ENCODE assay signal across 21 cellular contexts in genomic region chr2:120367649-120368048, GRCh38. TPM values are rescaled to one million over a fixed set of nuclear protein-coding genes. Genes with fewer than 3 reads are reported as not detected.
A peak's percentile ranks its signal among the peaks of the same experiment; 100 is the strongest.
DNase-seq lines count a peak whose midpoint lies in the region; ATAC-seq and TF ChIP-seq lines count a peak whose summit lies in the region.
"Had no signal": no experiment of that assay in that cellular context is flagged by ENCODE, and none has a peak within 500 bp of the region (broad histone marks: within the 10 kb centered on the region; RNA-seq: fewer than 3 reads in every experiment).

No MANE protein-coding gene starts in this region.

- peak overlapping the region; percentile 89 for H4K91ac ChIP-seq in neuronal stem cell (ENCODE audit: low read depth, low read length, poor library complexity)

- H3K4ac ChIP-seq in neuronal stem cell (ENCODE audit: low read length): no peak overlapping the region

- no peak overlapping the region for H2BK12ac ChIP-seq in neuronal stem cell (ENCODE audit: low read length)

- ATAC-seq in HG02885 (IDR thresholded peaks at IDR 0.05; ENCODE audit: poor library complexity, unreplicated experiment) (no peak), gastrocnemius medialis (no peak)
- ATAC-seq: body of pancreas, left lung had no signal

- H3K4me1 ChIP-seq in adipocyte (ENCODE audit: control insufficient read depth, insufficient read depth, low read length) (no peaks in the 10 kb centered on the region), neuronal stem cell (ENCODE audit: control insufficient read depth in 2 of 2, insufficient read depth in 1 of 2, low read depth in 1 of 2, low read length in 2 of 2) (no peaks in the 10 kb centered on the region), gastrocnemius medialis (peaks cover 0 to 4% of the 10 kb centered on the region in 2 donors)
- H3K4me1 ChIP-seq: BE2C, body of pancreas, left lung had no signal

- H3K27me3 ChIP-seq in adipocyte (replicated peaks; ENCODE audit: control insufficient read depth, insufficient read depth, low read length) (peaks cover 23% of the 10 kb centered on the region), neuronal stem cell (ENCODE audit: control insufficient read depth in 3 of 3, insufficient read depth in 3 of 3, low read depth in 1 of 3, low read length in 3 of 3) (peaks cover 0 to 22% (median 3%) of the 10 kb centered on the region in 3 experiments), gastrocnemius medialis (no peaks in the 10 kb centered on the region)
- H3K27me3 ChIP-seq: BE2C, body of pancreas, left lung, ovary had no signal

- no peaks in the 10 kb centered on the region for H3K36me3 ChIP-seq in adipocyte (ENCODE audit: control insufficient read depth, insufficient read depth, low read length, severe bottlenecking)
- no peaks in the 10 kb centered on the region for H3K36me3 ChIP-seq in neuronal stem cell (replicated peaks in 1 of 2; ENCODE audit: control insufficient read depth in 2 of 2, insufficient read depth in 2 of 2, low read length in 2 of 2)
- H3K36me3 ChIP-seq in gastrocnemius medialis: no peaks in the 10 kb centered on the region
- H3K36me3 ChIP-seq: BE2C, left lung, ovary had no signal

- no peaks in the 10 kb centered on the region for H3K36me3 Mint-ChIP-seq in activated naive CD4-positive, alpha-beta T cell treated with anti-CD3 and anti-CD28 coated beads, Interleukin-2, amount 10 ng/mL, durations not matched to agents 7 days and 5 days

- TF ChIP-seq POLR2A in gastrocnemius medialis (IDR thresholded peaks at IDR 0.05): no peak

- H3K23ac ChIP-seq in neuronal stem cell (ENCODE audit: low read depth, low read length, poor library complexity): no peak overlapping the region

- H3K27me3 Mint-ChIP-seq in activated naive CD4-positive, alpha-beta T cell treated with anti-CD3 and anti-CD28 coated beads, Interleukin-2, amount 10 ng/mL, durations not matched to agents 7 days and 5 days: peaks cover 24% of the 10 kb centered on the region

- no peaks in the 10 kb centered on the region for H3K9me3 Mint-ChIP-seq in activated naive CD4-positive, alpha-beta T cell treated with anti-CD3 and anti-CD28 coated beads, Interleukin-2, amount 10 ng/mL, durations not matched to agents 7 days and 5 days
- H3K9me3 Mint-ChIP-seq: activated CD4-positive, alpha-beta T cell treated with anti-CD3 and anti-CD28 coated beads, Interleukin-2, amount 10 ng/mL, durations not matched to agents 24 days and 14 days had no signal

- no peak overlapping the region for H4K8ac ChIP-seq in neuronal stem cell (ENCODE audit: low read depth, low read length)

- H3K27ac Mint-ChIP-seq in activated naive CD4-positive, alpha-beta T cell treated with anti-CD3 and anti-CD28 coated beads, Interleukin-2, amount 10 ng/mL, durations not matched to agents 7 days and 5 days: no peak overlapping the region
- H3K27ac Mint-ChIP-seq: activated CD4-positive, alpha-beta T cell treated with anti-CD3 and anti-CD28 coated beads, Interleukin-2, amount 10 ng/mL, durations not matched to agents 24 days and 14 days; H9 had no signal

- no peak overlapping the region for H3K9ac ChIP-seq in adipocyte (ENCODE audit: low read length)
- no peak overlapping the region for H3K9ac ChIP-seq in neuronal stem cell (ENCODE audit: low read depth, low read length, poor library complexity)

- H3K27ac ChIP-seq in neuronal stem cell (replicated peaks; ENCODE audit: low read length) (no peak overlapping the region), gastrocnemius medialis (no peak overlapping the region)
- H3K27ac ChIP-seq: body of pancreas, left lung, ovary had no signal

- H2AFZ ChIP-seq in neuronal stem cell (ENCODE audit: low read length): no peak overlapping the region

- H3K9me3 ChIP-seq in adipocyte (ENCODE audit: control insufficient read depth, low read length) (no peaks in the 10 kb centered on the region), neuronal stem cell (replicated peaks in 1 of 2; ENCODE audit: control insufficient read depth in 2 of 2, insufficient read depth in 1 of 2, low read depth in 1 of 2, low read length in 2 of 2) (peaks cover 0 to 3% of the 10 kb centered on the region in 2 donors), gastrocnemius medialis (no peaks in the 10 kb centered on the region)
- H3K9me3 ChIP-seq: BE2C, body of pancreas, left lung, ovary had no signal

- in situ Hi-C loops in gastrocnemius medialis (cut with MboI; ENCODE audit: low sequenced_read_pairs in 4 of 4): no loop called here

- WGBS in neuronal stem cell (ENCODE audit: extremely low coverage in 2 of 2, insufficient read length in 2 of 2, insufficient replicate concordance in 1 of 2), 2 donors: no CpG with 5 or more reads among the region's 5 CpGs

- DNase-seq in ELR (ENCODE audit: low read depth) (peak; percentile 79), M059J (ENCODE audit: low read depth) (peak; percentile 86), adipocyte (ENCODE audit: low read depth) (peak; percentile 22), neuronal stem cell (ENCODE audit: low spot score) (no peak), NCI-H2029 (lab: John Stamatoyannopoulos, UW) (no peak), gastrocnemius medialis (no peak)
- no peak for DNase-seq in activated naive CD4-positive, alpha-beta T cell treated with anti-CD3 and anti-CD28 coated beads, Interleukin-2, amount 10 ng/mL, durations not matched to agents 7 days and 5 days
- DNase-seq: activated CD4-positive, alpha-beta T cell treated with anti-CD3 and anti-CD28 coated beads, Interleukin-2, amount 10 ng/mL, durations not matched to agents 24 days and 14 days; activated CD8-positive, alpha-beta memory T cell treated with anti-CD3 and anti-CD28 coated beads, Interleukin-2, amount 50 U/mL, for 48 hours; activated gamma-delta T cell treated with Interleukin-2 at 50 U/mL for 16 hours; BE2C; body of pancreas; H9; NCI-H1930; NCI-H524; ovary; stimulated activated CD4-positive, alpha-beta T cell treated with anti-CD3 and anti-CD28 coated beads, Interleukin-4, amount 100 ng/mL, for 24 hours; stimulated activated CD8-positive, alpha-beta memory T cell treated with anti-CD3 and anti-CD28 coated beads, Interleukin-4, amount 100 ng/mL, for 48 hours had no signal

- no peak overlapping the region for H2BK120ac ChIP-seq in neuronal stem cell (ENCODE audit: low read depth, low read length)

- H3K4me1 Mint-ChIP-seq in activated naive CD4-positive, alpha-beta T cell treated with anti-CD3 and anti-CD28 coated beads, Interleukin-2, amount 10 ng/mL, durations not matched to agents 7 days and 5 days: no peaks in the 10 kb centered on the region
- H3K4me1 Mint-ChIP-seq: activated CD4-positive, alpha-beta T cell treated with anti-CD3 and anti-CD28 coated beads, Interleukin-2, amount 10 ng/mL, durations not matched to agents 24 days and 14 days had no signal

- H3K79me1 ChIP-seq in neuronal stem cell (ENCODE audit: low read depth, low read length): no peaks in the 10 kb centered on the region

- peak overlapping the region; percentile 60 for H2BK15ac ChIP-seq in neuronal stem cell (ENCODE audit: low read length)

- no peak for TF ChIP-seq CTCF in gastrocnemius medialis (IDR thresholded peaks at IDR 0.05 in 4 of 5, conservative IDR thresholded peaks at IDR 0.05 in 1 of 5)

- no peak overlapping the region for H3K14ac ChIP-seq in neuronal stem cell (ENCODE audit: low read length)

- H2BK5ac ChIP-seq in neuronal stem cell (ENCODE audit: low read length): no peak overlapping the region

- H3K18ac ChIP-seq in neuronal stem cell (ENCODE audit: low read length): peak overlapping the region; percentile 72

- CTCF ChIA-PET in activated naive CD4-positive, alpha-beta T cell treated with anti-CD3 and anti-CD28 coated beads, Interleukin-2, amount 10 ng/mL, durations not matched to agents 7 days and 5 days (lab: Charles Lee): no interaction called here

- H2AK5ac ChIP-seq in neuronal stem cell (ENCODE audit: low read depth, low read length): no peak overlapping the region

- H3K4me3 Mint-ChIP-seq in activated naive CD4-positive, alpha-beta T cell treated with anti-CD3 and anti-CD28 coated beads, Interleukin-2, amount 10 ng/mL, durations not matched to agents 7 days and 5 days: no peak overlapping the region
- H3K4me3 Mint-ChIP-seq: activated CD4-positive, alpha-beta T cell treated with anti-CD3 and anti-CD28 coated beads, Interleukin-2, amount 10 ng/mL, durations not matched to agents 24 days and 14 days; H9 had no signal

- no peak overlapping the region for H3K4me2 ChIP-seq in neuronal stem cell (ENCODE audit: insufficient read depth, low read length, poor library complexity, severe bottlenecking)

- no peak overlapping the region for H3K4me3 ChIP-seq in adipocyte (ENCODE audit: low read length)
- H3K4me3 ChIP-seq in neuronal stem cell (ENCODE audit: low read length in 2 of 2): no peak overlapping the region
- H3K4me3 ChIP-seq in gastrocnemius medialis: no peak overlapping the region
- H3K4me3 ChIP-seq: body of pancreas, left lung, ovary had no signal

- intact Hi-C loops in gastrocnemius medialis (cut with DNase I; ENCODE audit: low total_unique reads): no loop called here

RNA-seq across cellular contexts. Expression of gene INHBB, which starts 21.7 kb away (rescaled TPM):
- 0.94 and 0.96 TPM in 2 replicates for total RNA-seq in M059J (2014; rRNA removed; shearing (Covaris generic))
- not detected for polyA plus RNA-seq in neuronal stem cell (2013, experiment 1 of 2)
- 0.01 TPM for polyA plus RNA-seq in neuronal stem cell (2013, experiment 2 of 2)
- total RNA-seq in gastrocnemius medialis: 10 to 100 TPM in 3 of 4 donors, 1 to 10 TPM in 1; 3.1 to 23.8 (median 13.7) TPM
- total RNA-seq: activated CD4-positive, alpha-beta T cell treated with anti-CD3 and anti-CD28 coated beads, Interleukin-2, amount 10 ng/mL, durations not matched to agents 24 days and 14 days; SK-MEL-5 had no signal

Comparison
In these comparisons a context has a peak if more than half of its experiments do, and no peak if none do; other contexts are left out.
1. DNase-seq: peak in ELR (single experiment), M059J (single experiment) and adipocyte (single experiment); none in neuronal stem cell (single experiment), NCI-H2029 (single experiment), gastrocnemius medialis (0 of 2) and activated naive CD4-positive, alpha-beta T cell treated with anti-CD3 and anti-CD28 coated beads, Interleukin-2, amount 10 ng/mL, durations not matched to agents 7 days and 5 days (single experiment).